Comparison of ENCODE assay signal across 18 cellular contexts in the genomic region with DNA sequence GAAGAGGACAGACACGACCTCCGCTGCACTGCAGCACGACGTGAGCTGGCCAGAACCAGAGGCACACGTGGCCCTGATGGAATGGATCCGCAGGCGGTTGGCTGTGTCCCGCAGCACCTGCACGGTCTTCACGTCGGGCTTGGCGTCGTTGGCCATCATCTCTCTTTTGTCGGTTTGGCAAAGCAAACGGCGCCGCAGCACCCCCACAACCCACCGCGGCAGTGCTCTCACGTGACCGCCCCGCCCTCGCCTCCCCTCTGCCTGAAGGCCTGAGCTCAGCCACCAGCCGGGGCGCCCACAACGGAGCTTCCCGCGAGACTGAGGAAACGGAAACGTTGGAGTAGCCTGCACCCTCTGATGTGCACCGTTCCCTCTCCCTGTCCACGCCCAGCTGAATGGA. TPM values are rescaled to one million over a fixed set of nuclear protein-coding genes. Genes with fewer than 3 reads are reported as not detected.
DNase-seq lines count a peak whose midpoint lies in the region; ATAC-seq, FAIRE-seq and TF ChIP-seq lines count a peak whose summit lies in the region.
"Had no signal": no experiment of that assay in that cellular context is flagged by ENCODE, and none has a peak within 500 bp of the region (broad histone marks: within the 10 kb centered on the region; RNA-seq: fewer than 3 reads in every experiment).

A gene with protein sequence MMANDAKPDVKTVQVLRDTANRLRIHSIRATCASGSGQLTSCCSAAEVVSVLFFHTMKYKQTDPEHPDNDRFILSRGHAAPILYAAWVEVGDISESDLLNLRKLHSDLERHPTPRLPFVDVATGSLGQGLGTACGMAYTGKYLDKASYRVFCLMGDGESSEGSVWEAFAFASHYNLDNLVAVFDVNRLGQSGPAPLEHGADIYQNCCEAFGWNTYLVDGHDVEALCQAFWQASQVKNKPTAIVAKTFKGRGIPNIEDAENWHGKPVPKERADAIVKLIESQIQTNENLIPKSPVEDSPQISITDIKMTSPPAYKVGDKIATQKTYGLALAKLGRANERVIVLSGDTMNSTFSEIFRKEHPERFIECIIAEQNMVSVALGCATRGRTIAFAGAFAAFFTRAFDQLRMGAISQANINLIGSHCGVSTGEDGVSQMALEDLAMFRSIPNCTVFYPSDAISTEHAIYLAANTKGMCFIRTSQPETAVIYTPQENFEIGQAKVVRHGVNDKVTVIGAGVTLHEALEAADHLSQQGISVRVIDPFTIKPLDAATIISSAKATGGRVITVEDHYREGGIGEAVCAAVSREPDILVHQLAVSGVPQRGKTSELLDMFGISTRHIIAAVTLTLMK (minus strand): TSS at position 179 of the 400 bp plus-strand sequence. CDS start 20 bp downstream, at position 159.

- H4K91ac ChIP-seq in neuronal stem cell (ENCODE audit: low read depth, low read length, poor library complexity): no peak within 1 kb of the TSS

- no TSS peak for BruUV-seq in K562 (replicated peaks; lab: Mats Ljungman, UMichigan)

- peak within 1 kb of the TSS; percentile 53 for H3K4ac ChIP-seq in neuronal stem cell (ENCODE audit: low read length)

- no peaks in the 10 kb centered on the region for H3K79me1 ChIP-seq in neuronal stem cell (ENCODE audit: low read depth, low read length)

- TF ChIP-seq POLR2A in K562 (conservative IDR thresholded peaks at IDR 0.05): no peak

- H3K23ac ChIP-seq in neuronal stem cell (ENCODE audit: low read depth, low read length, poor library complexity): peak within 1 kb of the TSS; percentile 60

- peak; percentile 94 for ATAC-seq in K562
- ATAC-seq: A549 had no signal

- H2AFZ ChIP-seq in K562 (ENCODE audit: low read depth, low read length): peak within 1 kb of the TSS; percentile 80
- H2AFZ ChIP-seq in neuronal stem cell (ENCODE audit: low read length): no peak within 1 kb of the TSS

- H3K9me3 ChIP-seq in K562 (replicated peaks; ENCODE audit: control insufficient read depth, insufficient read depth, low read depth, low read length): no peaks in the 10 kb centered on the region; the same call in 1 of the 2 replicates
- H3K9me3 ChIP-seq in neuronal stem cell (replicated peaks in 1 of 2; ENCODE audit: control insufficient read depth in 2 of 2, insufficient read depth in 1 of 2, low read depth in 1 of 2, low read length in 2 of 2): no peaks in the 10 kb centered on the region
- H3K9me3 ChIP-seq: A549, BE2C had no signal

- TF ChIP-seq EP300 in K562 (IDR thresholded peaks at IDR 0.05; ENCODE audit: low read length): no peak

- H3K36me3 ChIP-seq in K562 (ENCODE audit: control insufficient read depth, insufficient read depth, low read length) (no peaks in the 10 kb centered on the region), neuronal stem cell (replicated peaks in 1 of 2; ENCODE audit: control insufficient read depth in 2 of 2, insufficient read depth in 2 of 2, low read length in 2 of 2) (no peaks in the 10 kb centered on the region)
- H3K36me3 ChIP-seq: BE2C had no signal

- H3K27me3 Mint-ChIP-seq in immature natural killer cell (ENCODE audit: low read depth in 3 of 3): peaks cover 2 to 6% (median 5%) of the 10 kb centered on the region in 3 donors

- no peak within 1 kb of the TSS for H3K9ac ChIP-seq in K562 (ENCODE audit: insufficient read depth in 1 of 2, low read depth in 2 of 2, low read length in 2 of 2)
- H3K9ac ChIP-seq in neuronal stem cell (ENCODE audit: low read depth, low read length, poor library complexity): no peak within 1 kb of the TSS

- intact Hi-C loops in K562 (cut with micrococcal nuclease): no loop called here

- H3K4me3 Mint-ChIP-seq in immature natural killer cell: no peak within 1 kb of the TSS
- H3K4me3 Mint-ChIP-seq: CD4-positive, alpha-beta memory T cell had no signal

- H3K4me1 Mint-ChIP-seq in immature natural killer cell: no peaks in the 10 kb centered on the region
- H3K4me1 Mint-ChIP-seq: CD4-positive, alpha-beta memory T cell had no signal

- no peaks in the 10 kb centered on the region for H3K9me1 ChIP-seq in K562 (ENCODE audit: control insufficient read depth, insufficient read depth, low read length)

- in situ Hi-C loops in K562 (cut with MboI): no loop called here
- in situ Hi-C loops in GM13977 (cut with MboI; ENCODE audit: low pct_unique_long_range_greater_than_20kb, low sequenced_read_pairs, unreplicated experiment): no loop called here

- H3K18ac ChIP-seq in neuronal stem cell (ENCODE audit: low read length): peak within 1 kb of the TSS; percentile 38

- no peak for FAIRE-seq in K562 (lab: Jason Lieb, UNC)
- FAIRE-seq: A549, GM12892, GM18507 had no signal

- H2BK15ac ChIP-seq in neuronal stem cell (ENCODE audit: low read length): no peak within 1 kb of the TSS

- H3K4me2 ChIP-seq in K562 (ENCODE audit: insufficient read depth, low read length) (peak within 1 kb of the TSS; percentile 51), neuronal stem cell (ENCODE audit: insufficient read depth, low read length, poor library complexity, severe bottlenecking) (no peak within 1 kb of the TSS)
- H3K4me2 ChIP-seq: A549 had no signal

- no peaks in the 10 kb centered on the region for H3K36me3 Mint-ChIP-seq in immature natural killer cell
- H3K36me3 Mint-ChIP-seq: CD4-positive, alpha-beta memory T cell had no signal

- DNase-seq in NCI-H146 (lab: John Stamatoyannopoulos, UW) (peak; percentile 43), NCI-H2227 (lab: John Stamatoyannopoulos, UW; ENCODE audit: unreplicated experiment) (peak; percentile 43), K562 (ENCODE audit: extremely low read depth in 1 of 4, low spot score in 3 of 4) (peak in 3 of 4 experiments; percentile 18 to 29 (median 22)), neuronal stem cell (ENCODE audit: low spot score) (no peak), cerebellar nuclear complex (lab: John Stamatoyannopoulos, UW) (no peak), immature natural killer cell (no peak), GM03348 (ENCODE audit: low spot score) (no peak), GM13977 (ENCODE audit: low spot score) (no peak)
- DNase-seq: BE2C, DMS79, H7 had no signal

- H3K79me2 ChIP-seq in K562 (ENCODE audit: control insufficient read depth, insufficient read depth, low read length): no peaks in the 10 kb centered on the region

- CTCF ChIA-PET in K562 (lab: Yijun Ruan, JAX; ENCODE audit: low intra/inter-chr PET ratio): no interaction called here

- H3K4me1 ChIP-seq in K562 (replicated peaks in 1 of 2; ENCODE audit: control insufficient read depth in 2 of 2, insufficient read depth in 2 of 2, low read length in 2 of 2): peaks cover 0 to 6% of the 10 kb centered on the region in 2 experiments; a peak in 2 of 5 replicates
- no peaks in the 10 kb centered on the region for H3K4me1 ChIP-seq in neuronal stem cell (ENCODE audit: control insufficient read depth in 2 of 2, insufficient read depth in 1 of 2, low read depth in 1 of 2, low read length in 2 of 2)
- H3K4me1 ChIP-seq: A549, BE2C had no signal

- H4K8ac ChIP-seq in neuronal stem cell (ENCODE audit: low read depth, low read length): peak within 1 kb of the TSS; percentile 86

- no peak within 1 kb of the TSS for H2BK5ac ChIP-seq in neuronal stem cell (ENCODE audit: low read length)

- POLR2A ChIA-PET in K562 (lab: Yijun Ruan, JAX): interaction anchor here (0.9 kb wide), 1 partner anchor 21 kb away, joined by 3 read pairs; a partner anchor contains a TSS

- no peak within 1 kb of the TSS for H3K4me3 ChIP-seq in K562
- peak within 1 kb of the TSS in 1 of 2 donors; percentile 49 for H3K4me3 ChIP-seq in neuronal stem cell (ENCODE audit: low read length in 2 of 2)
- H3K4me3 ChIP-seq: A549 had no signal

- H3K9me3 Mint-ChIP-seq in immature natural killer cell: no peaks in the 10 kb centered on the region
- H3K9me3 Mint-ChIP-seq: CD4-positive, alpha-beta memory T cell had no signal

- H4K20me1 ChIP-seq in K562 (replicated peaks; ENCODE audit: control insufficient read depth, insufficient read depth, low read length): no peaks in the 10 kb centered on the region

- no peak within 1 kb of the TSS for H3K14ac ChIP-seq in neuronal stem cell (ENCODE audit: low read length)

- no peak within 1 kb of the TSS for H3K27ac Mint-ChIP-seq in immature natural killer cell
- H3K27ac Mint-ChIP-seq: CD4-positive, alpha-beta memory T cell had no signal

- H3K27ac ChIP-seq in K562 (ENCODE audit: extremely low read depth, low read depth, low read length) (no peak within 1 kb of the TSS), neuronal stem cell (replicated peaks; ENCODE audit: low read length) (no peak within 1 kb of the TSS)
- H3K27ac ChIP-seq: A549, C4-2B had no signal

- 21% methylated on average over 30 of the region's 32 CpGs for WGBS in K562 (ENCODE audit: insufficient coverage, low coverage, missing lambda C conversion rate)
- WGBS in neuronal stem cell (ENCODE audit: extremely low coverage in 2 of 2, insufficient read length in 2 of 2, insufficient replicate concordance in 1 of 2), 2 donors: no CpG with 5 or more reads among the region's 32 CpGs

- TF ChIP-seq CTCF in K562 (IDR thresholded peaks at IDR 0.05 in 2 of 3, conservative IDR thresholded peaks at IDR 0.05 in 1 of 3; ENCODE audit: insufficient read depth in 2 of 3, low read depth in 1 of 3, low read length in 3 of 3) (no peak), GM13977 (IDR thresholded peaks at IDR 0.05; ENCODE audit: extremely low read depth, insufficient read depth, missing control alignments) (no peak)

- H3K27me3 ChIP-seq in K562 (ENCODE audit: control insufficient read depth in 2 of 2, insufficient read depth in 2 of 2, low read length in 2 of 2) (peaks cover 0 to 16% of the 10 kb centered on the region in 2 experiments; a peak in 3 of 5 replicates), neuronal stem cell (ENCODE audit: control insufficient read depth in 3 of 3, insufficient read depth in 3 of 3, low read depth in 1 of 3, low read length in 3 of 3) (no peaks in the 10 kb centered on the region)

- H2BK120ac ChIP-seq in neuronal stem cell (ENCODE audit: low read depth, low read length): no peak within 1 kb of the TSS

- H2AK5ac ChIP-seq in neuronal stem cell (ENCODE audit: low read depth, low read length): peak within 1 kb of the TSS; percentile 26

- H2BK12ac ChIP-seq in neuronal stem cell (ENCODE audit: low read length): no peak within 1 kb of the TSS

- TF ChIP-seq RAD21 in K562 (CRISPR knock-in tag; conservative IDR thresholded peaks at IDR 0.05 in 1 of 2, IDR thresholded peaks at IDR 0.05 in 1 of 2): no peak

RNA-seq across cellular contexts. Expression of the gene that starts here (rescaled TPM):
- not detected in 2 replicates for total RNA-seq in K562 (2011; cell fraction: chromatin; rRNA removed; ENCODE audit: low replicate concordance)
- not detected in 2 replicates for total RNA-seq in K562 (2011; cell fraction: nucleolus; rRNA removed)
- not detected in 2 replicates for total RNA-seq in K562 (2011; cell fraction: nucleoplasm; rRNA removed)
- total RNA-seq in K562 (2014; rRNA removed) (0.09 and 0.12 TPM in 2 replicates), K562 (2014; rRNA removed; fragmentation: Illumina TruSeq; extraction: Trizol) (0.07 and 0.10 TPM in 2 replicates), K562 (2015; rRNA removed; fragmentation: Illumina TruSeq; extraction: Trizol) (0.04 TPM in 1 of 2 replicates, not detected in the other), K562 (2021) (0.07 and 0.09 TPM in 2 replicates)
- polyA plus RNA-seq in K562 (2011; rRNA removed) (0.03 TPM in 1 of 2 replicates, not detected in the other), K562 (2014; fragmentation: Illumina TruSeq; extraction: Trizol) (0.04 TPM in 1 of 2 replicates, not detected in the other), K562 (2014; fragmentation: Nextera tagmentation; extraction: Ambion mirVana) (under 1 TPM; 0.10 to 0.31 TPM), K562 (2014; rRNA removed) (0.23 TPM in 1 of 2 replicates, not detected in the other), immature natural killer cell (not detected)
- not detected in 2 replicates for polyA plus RNA-seq in K562 (2011; cell fraction: cytosol; rRNA removed)
- polyA plus RNA-seq in K562 (2011; cell fraction: nucleus; rRNA removed): 0.04 TPM in 1 of 2 replicates, not detected in the other
- polyA plus RNA-seq in K562 (2012): 0.04 and 0.15 TPM in 2 replicates
- polyA minus RNA-seq in K562 (2011; rRNA and poly(A)+ RNA removed): not detected in 2 replicates
- not detected in 2 replicates for polyA minus RNA-seq in K562 (2011; cell fraction: cytosol; rRNA and poly(A)+ RNA removed)
- polyA minus RNA-seq in K562 (2011; cell fraction: nucleus; rRNA and poly(A)+ RNA removed): not detected in 2 replicates
- polyA plus RNA-seq in neuronal stem cell (2013, experiment 1 of 2): not detected
- polyA plus RNA-seq in neuronal stem cell (2013, experiment 2 of 2): not detected
- total RNA-seq: CD4-positive, alpha-beta memory T cell; G401; H7 had no signal
- polyA plus RNA-seq: A549; AG04450; CD4-positive, alpha-beta memory T cell had no signal

Comparison
In these comparisons a context has a peak if more than half of its experiments do, and no peak if none do; other contexts are left out.
1. Peak in DNase-seq, ATAC-seq and H3K4me2 ChIP-seq in K562; RNA of the gene not detected or under 1 TPM.
2. DNase-seq: peak in NCI-H146 (single experiment) and NCI-H2227 (single experiment); none in neuronal stem cell (single experiment), cerebellar nuclear complex (0 of 2), immature natural killer cell (0 of 3), GM03348 (single experiment) and GM13977 (single experiment).